In the genomic region with DNA sequence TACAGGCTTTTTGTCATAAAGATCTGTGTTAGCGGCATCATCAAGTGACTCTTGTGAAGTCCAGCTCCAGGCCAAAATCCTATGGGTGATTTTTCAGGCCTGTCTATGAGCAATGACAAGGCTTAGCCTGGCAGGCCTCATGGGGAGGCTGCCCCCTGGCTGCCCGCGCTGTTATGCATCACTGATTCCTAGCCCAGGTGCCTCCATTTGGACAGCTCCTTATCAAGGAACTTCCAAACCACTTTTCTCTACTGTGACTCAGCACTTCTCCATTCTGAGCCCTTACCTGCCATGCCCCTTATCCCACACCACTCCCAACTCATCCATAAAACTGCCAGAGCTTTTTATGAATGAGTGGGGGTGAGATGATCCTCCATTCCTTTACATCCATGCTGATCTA, we compare ENCODE assay signal across 13 cellular contexts.
DNase-seq lines count a peak whose midpoint lies in the region; ATAC-seq, FAIRE-seq and TF ChIP-seq lines count a peak whose summit lies in the region.
"Had no signal": no experiment of that assay in that cellular context is flagged by ENCODE, and none has a peak within 500 bp of the region (broad histone marks: within the 10 kb centered on the region; RNA-seq: fewer than 3 reads in every experiment).

No MANE protein-coding gene starts in this region.

- ATAC-seq in Right ventricle myocardium superior (ENCODE audit: poor library complexity) (no peak), GM21576 (IDR thresholded peaks at IDR 0.05; ENCODE audit: unreplicated experiment) (no peak)
- ATAC-seq: naive thymus-derived CD4-positive, alpha-beta T cell; stimulated activated naive CD8-positive, alpha-beta T cell treated with anti-CD3 and anti-CD28 coated beads, Interleukin-15, amount 100 ng/mL, for 72 hours had no signal

- no peak overlapping the region for H3K4me3 ChIP-seq in left ventricle myocardium inferior
- no peak overlapping the region for H3K4me3 ChIP-seq in fibroblast of villous mesenchyme (ENCODE audit: low read depth, low read length)
- H3K4me3 ChIP-seq: colonic mucosa had no signal

- no peak for FAIRE-seq in urothelium cell line (lab: Jason Lieb, UNC)
- no peak for FAIRE-seq in frontal cortex (lab: Jason Lieb, UNC)

- H3K36me3 ChIP-seq in left ventricle myocardium inferior = no peaks in the 10 kb centered on the region
- H3K36me3 ChIP-seq: colonic mucosa had no signal

- H3K27ac ChIP-seq in left ventricle myocardium inferior (replicated peaks) = no peak overlapping the region
- H3K27ac ChIP-seq: colonic mucosa had no signal

- no peaks in the 10 kb centered on the region for H3K9me3 ChIP-seq in left ventricle myocardium inferior (replicated peaks)
- H3K9me3 ChIP-seq: colonic mucosa had no signal

- TF ChIP-seq CTCF in left ventricle myocardium inferior (IDR thresholded peaks at IDR 0.05; ENCODE audit: borderline replicate concordance) = peak; percentile 9
- peak; percentile 11 for TF ChIP-seq CTCF in fibroblast of villous mesenchyme (IDR thresholded peaks at IDR 0.05; ENCODE audit: insufficient read depth, low read depth, low read length)

- H3K27me3 ChIP-seq in left ventricle myocardium inferior (ENCODE audit: low read depth) = peaks cover 9% of the 10 kb centered on the region
- H3K27me3 ChIP-seq: colonic mucosa had no signal

- no peaks in the 10 kb centered on the region for H3K4me1 ChIP-seq in left ventricle myocardium inferior
- H3K4me1 ChIP-seq: colonic mucosa had no signal

- DNase-seq in left ventricle myocardium inferior (no peak), Right ventricle myocardium superior (no peak), RPMI7951 (ENCODE audit: low read depth) (peak; percentile 43), fibroblast of villous mesenchyme (ENCODE audit: low read depth) (no peak), urothelium cell line (ENCODE audit: low spot score) (peak; percentile 34), frontal cortex (ENCODE audit: low spot score in 2 of 2) (no peak)
- no peak for DNase-seq in stimulated activated CD4-positive, alpha-beta T cell treated with anti-CD3 and anti-CD28 coated beads, Interleukin-15, amount 100 ng/mL, for 24 hours
- DNase-seq: activated CD4-positive, CD25-positive, alpha-beta regulatory T cell; activated effector memory CD4-positive, alpha-beta T cell treated with Interleukin-2 at 50 U/mL for 16 hours; colonic mucosa; naive thymus-derived CD4-positive, alpha-beta T cell; stimulated activated naive CD8-positive, alpha-beta T cell treated with anti-CD3 and anti-CD28 coated beads, Interleukin-15, amount 100 ng/mL, for 72 hours had no signal

- intact Hi-C loops in left ventricle myocardium inferior (cut with micrococcal nuclease) (no loop called here), Right ventricle myocardium superior (cut with DNase I) (no loop called here)

Comparison
In these comparisons a context has a peak if more than half of its experiments do, and no peak if none do; other contexts are left out.
1. DNase-seq: peak in RPMI7951 (single experiment) and urothelium cell line (single experiment); none in left ventricle myocardium inferior (single experiment), Right ventricle myocardium superior (single experiment), fibroblast of villous mesenchyme (single experiment), frontal cortex (0 of 2) and stimulated activated CD4-positive, alpha-beta T cell treated with anti-CD3 and anti-CD28 coated beads, Interleukin-15, amount 100 ng/mL, for 24 hours (single experiment).